ENCODE assay signal across 21 cellular contexts in the genomic region with DNA sequence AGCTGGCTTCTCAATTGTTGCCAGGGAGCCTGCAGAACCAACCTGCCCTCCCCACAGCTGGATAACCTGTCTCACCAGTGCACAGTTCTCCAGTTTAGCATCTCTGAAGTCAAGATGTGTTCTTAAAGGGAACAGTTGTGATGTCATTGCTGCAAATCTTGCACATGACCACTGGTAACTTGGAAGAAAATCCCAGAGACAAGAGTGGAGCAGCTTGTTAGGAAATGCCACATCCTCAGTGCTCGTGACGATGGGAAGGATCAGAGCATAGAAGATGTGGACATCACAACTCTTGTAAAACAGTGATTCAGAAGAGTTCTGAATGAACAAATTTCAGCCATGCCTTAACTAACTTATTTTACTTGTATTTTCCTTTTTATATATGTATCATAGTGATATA.
"Had no signal": no experiment of that assay in that cellular context is flagged by ENCODE, and none has a peak within 500 bp of the region (broad histone marks: within the 10 kb centered on the region; RNA-seq: fewer than 3 reads in every experiment).

No MANE protein-coding gene starts in this region.

- H3K9me3 ChIP-seq: left lung, pancreas, stomach, thoracic aorta, transverse colon had no signal

- H3K27ac ChIP-seq: foreskin keratinocyte, pancreas had no signal

- FAIRE-seq: keratinocyte, pancreas, small intestine had no signal

- ATAC-seq: foreskin keratinocyte, left lung, pancreas, sciatic nerve had no signal

- H3K36me3 ChIP-seq: left lung, pancreas, stomach, thoracic aorta, transverse colon had no signal

- H3K4me3 ChIP-seq: dorsolateral prefrontal cortex, left lung, lung, pancreas, stomach, thoracic aorta, transverse colon had no signal

- H3K27me3 ChIP-seq: dorsolateral prefrontal cortex, foreskin keratinocyte, left lung, pancreas, stomach, transverse colon had no signal

- DNase-seq: cortex of kidney; dorsolateral prefrontal cortex; effector CD8-positive, alpha-beta T cell; foreskin keratinocyte; head of caudate nucleus; hypothalamus; left lung; mesendoderm; naive B cell; occipital lobe; pancreas; small intestine; stimulated activated CD4-positive, alpha-beta T cell treated with anti-CD3 and anti-CD28 coated beads, Interleukin-12 subunit alpha, Interleukin-12 subunit beta, amount 100 ng/mL, for 4 hours; stimulated activated naive CD4-positive, alpha-beta T cell; stomach; substantia nigra; transverse colon had no signal
